ENCODE assay signal across 10 cellular contexts in genomic region chr5:40384782-40385390, GRCh38.
A peak's percentile ranks its signal among the peaks of the same experiment; 100 is the strongest.
DNase-seq lines count a peak whose midpoint lies in the region; ATAC-seq and TF ChIP-seq lines count a peak whose summit lies in the region.
"Had no signal": no experiment of that assay in that cellular context is flagged by ENCODE, and none has a peak within 500 bp of the region (broad histone marks: within the 10 kb centered on the region; RNA-seq: fewer than 3 reads in every experiment).

No MANE protein-coding gene starts in this region.

- H3K4me1 Mint-ChIP-seq in activated naive CD4-positive, alpha-beta T cell treated with anti-CD3 and anti-CD28 coated beads, Interleukin-2, amount 10 ng/mL, durations not matched to agents 7 days and 5 days, result peaks cover 75% of the 10 kb centered on the region
- H3K4me1 Mint-ChIP-seq in chondrocyte (ENCODE audit: low read depth), result peaks cover 49% of the 10 kb centered on the region

- H3K27ac ChIP-seq in PC-9 (peak overlapping the region; percentile 91), subcutaneous abdominal adipose tissue (ENCODE audit: low read depth, low read length) (peak overlapping the region; percentile 26)

- H3K4me2 ChIP-seq in PC-9, result peak overlapping the region; percentile 66

- H4K20me1 ChIP-seq in PC-9 (ENCODE audit: insufficient read depth), result no peaks in the 10 kb centered on the region

- no peaks in the 10 kb centered on the region for H3K36me3 Mint-ChIP-seq in activated naive CD4-positive, alpha-beta T cell treated with anti-CD3 and anti-CD28 coated beads, Interleukin-2, amount 10 ng/mL, durations not matched to agents 7 days and 5 days
- no peaks in the 10 kb centered on the region for H3K36me3 Mint-ChIP-seq in chondrocyte (ENCODE audit: low read depth)

- H3K4me3 ChIP-seq in PC-9 (peak overlapping the region; percentile 12; the same call in 1 of the 2 replicates), subcutaneous abdominal adipose tissue (ENCODE audit: low read depth in 1 of 5, low read length in 5 of 5) (no peak overlapping the region)

- no peak for TF ChIP-seq CTCF in PC-9 (conservative IDR thresholded peaks at IDR 0.05)
- TF ChIP-seq CTCF in chondrocyte (IDR thresholded peaks at IDR 0.05), result no peak

- POLR2A ChIA-PET in PC-9 (lab: Charles Lee; ENCODE audit: unreplicated experiment), result interaction anchor here (0.5 to 0.9 kb wide), 6 partner anchors 52 to 1423 kb away, joined by 3 to 11 read pairs (median 6); no protein-coding TSS in a partner anchor

- H3K9me3 ChIP-seq in PC-9 (ENCODE audit: insufficient read depth, low read depth) (peaks cover 13% of the 10 kb centered on the region; the same call in 1 of the 2 replicates), subcutaneous abdominal adipose tissue (ENCODE audit: control insufficient read depth in 5 of 5, low read length in 5 of 5) (no peaks in the 10 kb centered on the region)

- H3K9me2 ChIP-seq in PC-9 (ENCODE audit: insufficient read depth), result no peaks in the 10 kb centered on the region

- H3K4me1 ChIP-seq in PC-9 (replicated peaks; ENCODE audit: insufficient read depth) (peaks cover 64% of the 10 kb centered on the region), subcutaneous abdominal adipose tissue (ENCODE audit: control insufficient read depth in 5 of 5, insufficient read depth in 5 of 5, low read length in 5 of 5) (peaks cover 2 to 35% (median 29%) of the 10 kb centered on the region in 5 donors)

- DNase-seq in activated naive CD4-positive, alpha-beta T cell treated with anti-CD3 and anti-CD28 coated beads, Interleukin-2, amount 10 ng/mL, durations not matched to agents 7 days and 5 days, result no peak
- DNase-seq in activated naive CD4-positive, alpha-beta T cell (lab: John Stamatoyannopoulos, UW), result no peak
- DNase-seq in PC-9 (no peak), chondrocyte (ENCODE audit: low spot score) (no peak), DMS114 treated with DMSO at 0.1 percent for 48 hours (lab: John Stamatoyannopoulos, UW; ENCODE audit: unreplicated experiment) (no peak), NCI-H1694 treated with DMSO at 0.1 percent for 48 hours (lab: John Stamatoyannopoulos, UW) (no peak)
- DNase-seq: NCI-H2171, RPMI8226 had no signal

- intact Hi-C loops in PC-9 (cut with micrococcal nuclease; ENCODE audit: unreplicated experiment), result loop anchor here (1.0 to 10.0 kb wide), 16 partner anchors 17 to 1540 kb away; partner anchors contain the start of genes OSMR and PTGER4

- H3F3A ChIP-seq in PC-9 (ENCODE audit: insufficient read depth, low read depth), result peaks cover 49% of the 10 kb centered on the region

- BruUV-seq in PC-9 (replicated peaks; lab: Mats Ljungman, UMichigan), result TSS peak; percentile 86

- H2AFZ ChIP-seq in PC-9, result no peak overlapping the region

- H3K36me3 ChIP-seq in PC-9 (ENCODE audit: low read depth), result no peaks in the 10 kb centered on the region
- H3K36me3 ChIP-seq in subcutaneous abdominal adipose tissue (ENCODE audit: control insufficient read depth in 5 of 5, insufficient read depth in 5 of 5, low read length in 5 of 5), result no peaks in the 10 kb centered on the region

- no peak overlapping the region for H3K4me3 Mint-ChIP-seq in activated naive CD4-positive, alpha-beta T cell treated with anti-CD3 and anti-CD28 coated beads, Interleukin-2, amount 10 ng/mL, durations not matched to agents 7 days and 5 days
- H3K4me3 Mint-ChIP-seq in chondrocyte (ENCODE audit: unreplicated experiment), result no peak overlapping the region

- CTCF ChIA-PET in activated naive CD4-positive, alpha-beta T cell treated with anti-CD3 and anti-CD28 coated beads, Interleukin-2, amount 10 ng/mL, durations not matched to agents 7 days and 5 days (lab: Charles Lee), result interaction anchor here (0.8 kb wide), 2 partner anchors 56 to 436 kb away, joined by 3 read pairs; no protein-coding TSS in a partner anchor
- CTCF ChIA-PET in PC-9 (lab: Charles Lee), result interaction anchor here (0.8 to 1.0 kb wide), 2 partner anchors 17 to 295 kb away, joined by 3 read pairs; partner anchors contain the start of gene PTGER4

- H3K27me3 ChIP-seq in PC-9 (ENCODE audit: insufficient read depth, low read depth), result no peaks in the 10 kb centered on the region
- H3K27me3 ChIP-seq in subcutaneous abdominal adipose tissue (ENCODE audit: control insufficient read depth in 5 of 5, insufficient read depth in 4 of 5, low read length in 5 of 5), result no peaks in the 10 kb centered on the region

- H3K9me3 Mint-ChIP-seq in activated naive CD4-positive, alpha-beta T cell treated with anti-CD3 and anti-CD28 coated beads, Interleukin-2, amount 10 ng/mL, durations not matched to agents 7 days and 5 days, result peaks cover 5% of the 10 kb centered on the region
- H3K9me3 Mint-ChIP-seq in chondrocyte (ENCODE audit: low read depth), result no peaks in the 10 kb centered on the region

- H3K79me2 ChIP-seq in PC-9 (ENCODE audit: low read depth), result no peaks in the 10 kb centered on the region

- ATAC-seq in GM18870 (IDR thresholded peaks at IDR 0.05; ENCODE audit: unreplicated experiment), result no peak

- no peaks in the 10 kb centered on the region for H3K27me3 Mint-ChIP-seq in activated naive CD4-positive, alpha-beta T cell treated with anti-CD3 and anti-CD28 coated beads, Interleukin-2, amount 10 ng/mL, durations not matched to agents 7 days and 5 days
- H3K27me3 Mint-ChIP-seq in chondrocyte (ENCODE audit: low read depth), result no peaks in the 10 kb centered on the region

- no peak overlapping the region for H3K9ac ChIP-seq in subcutaneous abdominal adipose tissue (ENCODE audit: low read length in 5 of 5)

- peak overlapping the region; percentile 86 for H3K27ac Mint-ChIP-seq in activated naive CD4-positive, alpha-beta T cell treated with anti-CD3 and anti-CD28 coated beads, Interleukin-2, amount 10 ng/mL, durations not matched to agents 7 days and 5 days
- H3K27ac Mint-ChIP-seq in chondrocyte (ENCODE audit: unreplicated experiment), result peak overlapping the region; percentile 79
